In the genomic region with DNA sequence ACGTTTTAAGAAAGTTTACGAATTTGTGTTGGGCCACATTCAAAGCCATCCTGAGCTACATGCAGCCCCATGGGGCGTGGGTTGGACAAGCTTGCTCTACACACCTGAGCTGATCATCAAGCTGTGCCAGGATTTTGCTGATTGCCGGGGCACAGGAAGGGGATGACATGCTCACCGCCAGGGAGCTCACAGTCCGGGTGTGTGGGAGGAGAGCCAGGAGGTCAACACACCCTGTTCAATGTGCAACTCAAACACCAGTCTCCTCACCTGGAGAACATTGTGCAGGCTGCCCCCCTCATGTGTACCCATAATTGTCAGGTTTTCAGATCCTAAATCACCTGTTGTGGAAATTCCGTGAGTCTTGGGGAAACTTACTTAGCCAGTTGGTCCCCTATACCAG, we compare ENCODE assay signal across 1 cellular context.
TF ChIP-seq lines count a peak whose summit lies in the region.

No MANE protein-coding gene starts in this region.

TF ChIP-seq in liver, 16 proteins besides CTCF, POLR2A, EP300 and RAD21 (continued from another document):
- TF ChIP-seq, protein P1, sequence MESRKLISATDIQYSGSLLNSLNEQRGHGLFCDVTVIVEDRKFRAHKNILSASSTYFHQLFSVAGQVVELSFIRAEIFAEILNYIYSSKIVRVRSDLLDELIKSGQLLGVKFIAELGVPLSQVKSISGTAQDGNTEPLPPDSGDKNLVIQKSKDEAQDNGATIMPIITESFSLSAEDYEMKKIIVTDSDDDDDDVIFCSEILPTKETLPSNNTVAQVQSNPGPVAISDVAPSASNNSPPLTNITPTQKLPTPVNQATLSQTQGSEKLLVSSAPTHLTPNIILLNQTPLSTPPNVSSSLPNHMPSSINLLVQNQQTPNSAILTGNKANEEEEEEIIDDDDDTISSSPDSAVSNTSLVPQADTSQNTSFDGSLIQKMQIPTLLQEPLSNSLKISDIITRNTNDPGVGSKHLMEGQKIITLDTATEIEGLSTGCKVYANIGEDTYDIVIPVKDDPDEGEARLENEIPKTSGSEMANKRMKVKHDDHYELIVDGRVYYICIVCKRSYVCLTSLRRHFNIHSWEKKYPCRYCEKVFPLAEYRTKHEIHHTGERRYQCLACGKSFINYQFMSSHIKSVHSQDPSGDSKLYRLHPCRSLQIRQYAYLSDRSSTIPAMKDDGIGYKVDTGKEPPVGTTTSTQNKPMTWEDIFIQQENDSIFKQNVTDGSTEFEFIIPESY (IDR thresholded peaks at IDR 0.05), result peak; percentile 32
- TF ChIP-seq SP1 (IDR thresholded peaks at IDR 0.05) (peak; percentile 70), EGR1 (IDR thresholded peaks at IDR 0.05; ENCODE audit: low read depth in 2 of 2) (peak; percentile 43 to 79), HNF4G (IDR thresholded peaks at IDR 0.05) (peak; percentile 22)
